30 cellular contexts compared by ENCODE assay signal in genomic region chr9:87642330-87643110, GRCh38.
DNase-seq lines count a peak whose midpoint lies in the region; ATAC-seq, FAIRE-seq and TF ChIP-seq lines count a peak whose summit lies in the region.
"Had no signal": no experiment of that assay in that cellular context is flagged by ENCODE, and none has a peak within 500 bp of the region (broad histone marks: within the 10 kb centered on the region; RNA-seq: fewer than 3 reads in every experiment).

No MANE protein-coding gene starts in this region.

- H3K27ac ChIP-seq in GM12878 (ENCODE audit: control insufficient read depth, insufficient read depth): no peak overlapping the region
- H3K27ac ChIP-seq in tibial artery: no peak overlapping the region
- no peak overlapping the region for H3K27ac ChIP-seq in osteoblast (ENCODE audit: low read depth, low read length)
- H3K27ac ChIP-seq in CD8-positive, alpha-beta T cell (ENCODE audit: low read depth, low read length): no peak overlapping the region
- H3K27ac ChIP-seq: GM23248, KMS-11, neutrophil, skin epidermis had no signal

- TF ChIP-seq CTCF in GM10266 (IDR thresholded peaks at IDR 0.05; ENCODE audit: control insufficient read depth, insufficient read depth, low read depth, missing control alignments): peak; percentile 6
- peak in 1 of 3 experiments; percentile 20; a peak in 1 of 6 replicates for TF ChIP-seq CTCF in GM12878 (IDR thresholded peaks at IDR 0.05 in 2 of 3, conservative IDR thresholded peaks at IDR 0.05 in 1 of 3; ENCODE audit: control insufficient read depth in 2 of 3, extremely low read depth in 1 of 3, insufficient read depth in 1 of 3, low read depth in 3 of 3, low read length in 3 of 3)
- no peak for TF ChIP-seq CTCF in tibial artery (IDR thresholded peaks at IDR 0.05)
- TF ChIP-seq CTCF in osteoblast (IDR thresholded peaks at IDR 0.05; ENCODE audit: extremely low read depth, low read depth, low read length): no peak
- TF ChIP-seq CTCF in CD8-positive, alpha-beta T cell (IDR thresholded peaks at IDR 0.05): no peak

- H2AFZ ChIP-seq in GM12878 (ENCODE audit: control insufficient read depth, low read depth, low read length) (no peak overlapping the region), osteoblast (ENCODE audit: low read length) (no peak overlapping the region)
- H2AFZ ChIP-seq: GM23248 had no signal

- no peaks in the 10 kb centered on the region for H4K20me1 ChIP-seq in GM12878 (ENCODE audit: control insufficient read depth, insufficient read depth)
- no peaks in the 10 kb centered on the region for H4K20me1 ChIP-seq in osteoblast (ENCODE audit: insufficient read depth, low read length)

- POLR2A ChIA-PET in GM12878 (lab: Charles Lee): no interaction called here
- POLR2A ChIA-PET in CD8-positive, alpha-beta T cell (lab: Charles Lee): no interaction called here

- no peak for ATAC-seq in GM12878
- peak; percentile 21 for ATAC-seq in stimulated activated effector memory CD8-positive, alpha-beta T cell treated with anti-CD3 and anti-CD28 coated beads, Interleukin-12 subunit alpha, Interleukin-12 subunit beta, amount 100 ng/mL, for 72 hours
- no peak for ATAC-seq in CD8-positive, alpha-beta T cell
- ATAC-seq: activated CD4-positive, CD25-positive, alpha-beta regulatory T cell treated with anti-CD3 and anti-CD28 coated beads, Interleukin-2, amount 50 U/mL, for 24 hours; activated CD8-positive, alpha-beta T cell treated with anti-CD3 and anti-CD28 coated beads for 36 hours; Panc1; T-cell had no signal

- no peak overlapping the region for H3K4me3 ChIP-seq in GM12878
- no peak overlapping the region for H3K4me3 ChIP-seq in tibial artery
- H3K4me3 ChIP-seq in osteoblast (ENCODE audit: insufficient read depth, low read length): no peak overlapping the region
- no peak overlapping the region for H3K4me3 ChIP-seq in CD8-positive, alpha-beta T cell (ENCODE audit: low read depth, low read length)
- H3K4me3 ChIP-seq: GM23248, skin epidermis had no signal

- 58% methylated on average over 6 of the region's 6 CpGs for WGBS in GM12878 (ENCODE audit: insufficient coverage, insufficient replicate concordance, low lambda C conversion rate, missing lambda C conversion rate)

- no TSS peak for BruUV-seq in GM12878 (replicated peaks; lab: Mats Ljungman, UMichigan)

- H3K27ac Mint-ChIP-seq in stimulated activated effector memory CD8-positive, alpha-beta T cell treated with anti-CD3 and anti-CD28 coated beads, Interleukin-12 subunit alpha, Interleukin-12 subunit beta, amount 100 ng/mL, for 72 hours: no peak overlapping the region
- no peak overlapping the region for H3K27ac Mint-ChIP-seq in CD8-positive, alpha-beta T cell
- H3K27ac Mint-ChIP-seq: activated CD8-positive, alpha-beta T cell treated with anti-CD3 and anti-CD28 coated beads for 36 hours; T-cell had no signal

- TF ChIP-seq RAD21 in GM12878 (IDR thresholded peaks at IDR 0.05; ENCODE audit: insufficient read depth, low read depth, low read length): peak; percentile 42; the same call in 1 of the 2 replicates

- in situ Hi-C loops in GM12878 (cut with MboI): no loop called here

- no peak for FAIRE-seq in GM12878 (lab: Jason Lieb, UNC)
- FAIRE-seq: colon, frontal cortex, keratinocyte, urothelium cell line had no signal

- intact Hi-C loops in GM12878 (cut with micrococcal nuclease; ENCODE audit: unreplicated experiment): no loop called here
- intact Hi-C loops in tibial artery (cut with DNase I; ENCODE audit: low total_unique reads): no loop called here
- intact Hi-C loops in CD8-positive, alpha-beta T cell (cut with DNase I, micrococcal nuclease): no loop called here

- CTCF ChIA-PET in GM12878 (lab: Yijun Ruan, JAX): interaction anchor here (0.9 kb wide), 1 partner anchor 20 kb away, joined by 3 read pairs; no protein-coding TSS in a partner anchor
- CTCF ChIA-PET in CD8-positive, alpha-beta T cell (lab: Charles Lee): no interaction called here

- H3K36me3 Mint-ChIP-seq in stimulated activated effector memory CD8-positive, alpha-beta T cell treated with anti-CD3 and anti-CD28 coated beads, Interleukin-12 subunit alpha, Interleukin-12 subunit beta, amount 100 ng/mL, for 72 hours: no peaks in the 10 kb centered on the region
- H3K36me3 Mint-ChIP-seq in CD8-positive, alpha-beta T cell: no peaks in the 10 kb centered on the region
- H3K36me3 Mint-ChIP-seq: T-cell had no signal

- TF ChIP-seq EP300 in GM12878 (IDR thresholded peaks at IDR 0.05; ENCODE audit: borderline replicate concordance in 1 of 2, control insufficient read depth in 1 of 2, low read depth in 2 of 2, low read length in 2 of 2): no peak

- H3K9me3 ChIP-seq in GM12878 (replicated peaks; ENCODE audit: control insufficient read depth, insufficient read depth, low read length): no peaks in the 10 kb centered on the region
- H3K9me3 ChIP-seq in tibial artery: no peaks in the 10 kb centered on the region
- H3K9me3 ChIP-seq in osteoblast (ENCODE audit: low read depth, low read length): no peaks in the 10 kb centered on the region
- H3K9me3 ChIP-seq in CD8-positive, alpha-beta T cell (ENCODE audit: low read length): no peaks in the 10 kb centered on the region
- H3K9me3 ChIP-seq: neutrophil had no signal

- H3K36me3 ChIP-seq in GM12878 (ENCODE audit: control insufficient read depth in 2 of 2, insufficient read depth in 2 of 2, low read length in 1 of 2): peaks cover 8 to 27% of the 10 kb centered on the region in 2 experiments
- H3K36me3 ChIP-seq in tibial artery: no peaks in the 10 kb centered on the region
- H3K36me3 ChIP-seq in osteoblast (ENCODE audit: insufficient read depth, low read length): peaks cover 3% of the 10 kb centered on the region
- no peaks in the 10 kb centered on the region for H3K36me3 ChIP-seq in CD8-positive, alpha-beta T cell (ENCODE audit: insufficient read depth, low read length)

- no peak for DNase-seq in GM10266 (ENCODE audit: extremely low spot score)
- DNase-seq in GM12878 (ENCODE audit: low read depth, low spot score): no peak
- DNase-seq in left kidney (ENCODE audit: low read depth, low spot score): peak; percentile 26
- no peak for DNase-seq in stimulated activated effector memory CD8-positive, alpha-beta T cell treated with anti-CD3 and anti-CD28 coated beads, Interleukin-12 subunit alpha, Interleukin-12 subunit beta, amount 100 ng/mL, for 72 hours (ENCODE audit: low spot score in 2 of 2)
- no peak for DNase-seq in tibial artery
- no peak for DNase-seq in osteoblast (ENCODE audit: insufficient read length, low spot score, missing footprints)
- DNase-seq in CD8-positive, alpha-beta T cell: no peak
- DNase-seq: activated CD8-positive, alpha-beta T cell treated with anti-CD3 and anti-CD28 coated beads for 36 hours; activated gamma-delta T cell treated with Interleukin-2 at 50 U/mL for 16 hours; activated T-cell treated with anti-CD3 and anti-CD28 coated beads, Interleukin-2, amount 50 U/mL, for 1 hour; effector CD8-positive, alpha-beta T cell; EL; erythroblast; GM23248; NCI-H1694; NCI-H2171; NCI-H510A treated with DMSO at 0.1 percent for 48 hours; SHP77 treated with DMSO at 0.1 percent for 48 hours; stimulated activated CD4-positive, alpha-beta T cell treated with anti-CD3 and anti-CD28 coated beads, Interleukin-1b, Interleukin-23, amount 100 ng/mL, for 48 hours; T-cell had no signal

- no peaks in the 10 kb centered on the region for H3K27me3 Mint-ChIP-seq in CD8-positive, alpha-beta T cell (ENCODE audit: low read depth)
- H3K27me3 Mint-ChIP-seq: brain had no signal

- H3K4me3 Mint-ChIP-seq in stimulated activated effector memory CD8-positive, alpha-beta T cell treated with anti-CD3 and anti-CD28 coated beads, Interleukin-12 subunit alpha, Interleukin-12 subunit beta, amount 100 ng/mL, for 72 hours: no peak overlapping the region
- H3K4me3 Mint-ChIP-seq in CD8-positive, alpha-beta T cell: no peak overlapping the region
- H3K4me3 Mint-ChIP-seq: activated CD8-positive, alpha-beta T cell treated with anti-CD3 and anti-CD28 coated beads for 36 hours; brain; T-cell had no signal

- H3K27me3 ChIP-seq in GM12878 (replicated peaks in 1 of 2; ENCODE audit: control insufficient read depth in 2 of 2, insufficient read depth in 2 of 2, low read length in 1 of 2): no peaks in the 10 kb centered on the region
- no peaks in the 10 kb centered on the region for H3K27me3 ChIP-seq in tibial artery
- peaks cover 3% of the 10 kb centered on the region for H3K27me3 ChIP-seq in osteoblast (ENCODE audit: insufficient read depth, low read length)
- no peaks in the 10 kb centered on the region for H3K27me3 ChIP-seq in CD8-positive, alpha-beta T cell (ENCODE audit: insufficient read depth, low read length)
- H3K27me3 ChIP-seq: neutrophil had no signal

- TF ChIP-seq POLR2A in GM12878 (IDR thresholded peaks at IDR 0.05; ENCODE audit: low read depth, low read length): no peak

- RAD21 ChIA-PET in GM12878 (lab: Charles Lee; ENCODE audit: unreplicated experiment): interaction anchor here (1.0 kb wide), 1 partner anchor 170 kb away, joined by 3 read pairs; no protein-coding TSS in a partner anchor

- H3K9ac ChIP-seq in GM12878 (ENCODE audit: control insufficient read depth, insufficient read depth, low read length): no peak overlapping the region
- H3K9ac ChIP-seq: GM23248, KMS-11 had no signal

- no peaks in the 10 kb centered on the region for H3K9me3 Mint-ChIP-seq in stimulated activated effector memory CD8-positive, alpha-beta T cell treated with anti-CD3 and anti-CD28 coated beads, Interleukin-12 subunit alpha, Interleukin-12 subunit beta, amount 100 ng/mL, for 72 hours
- no peaks in the 10 kb centered on the region for H3K9me3 Mint-ChIP-seq in CD8-positive, alpha-beta T cell
- H3K9me3 Mint-ChIP-seq: activated CD8-positive, alpha-beta T cell treated with anti-CD3 and anti-CD28 coated beads for 36 hours; T-cell had no signal

- no peaks in the 10 kb centered on the region for H3K4me1 ChIP-seq in GM12878 (ENCODE audit: control insufficient read depth, insufficient read depth, low read length)
- peaks cover 0 to 12% (median 5%) of the 10 kb centered on the region in 4 donors for H3K4me1 ChIP-seq in tibial artery
- no peaks in the 10 kb centered on the region for H3K4me1 ChIP-seq in osteoblast (ENCODE audit: insufficient read depth, low read length)
- H3K4me1 ChIP-seq in CD8-positive, alpha-beta T cell (ENCODE audit: insufficient read depth, low read length): no peaks in the 10 kb centered on the region

- H3K79me2 ChIP-seq in GM12878 (ENCODE audit: control insufficient read depth, insufficient read depth, low read length) (no peaks in the 10 kb centered on the region), osteoblast (ENCODE audit: insufficient read depth, low read length) (no peaks in the 10 kb centered on the region)

- H3K4me2 ChIP-seq in GM12878 (ENCODE audit: control insufficient read depth, insufficient read depth) (no peak overlapping the region), osteoblast (ENCODE audit: insufficient read depth, low read length) (no peak overlapping the region)
- H3K4me2 ChIP-seq: KMS-11 had no signal

- H3K4me1 Mint-ChIP-seq in stimulated activated effector memory CD8-positive, alpha-beta T cell treated with anti-CD3 and anti-CD28 coated beads, Interleukin-12 subunit alpha, Interleukin-12 subunit beta, amount 100 ng/mL, for 72 hours: no peaks in the 10 kb centered on the region
- H3K4me1 Mint-ChIP-seq in CD8-positive, alpha-beta T cell (ENCODE audit: low read depth): no peaks in the 10 kb centered on the region

- SMC1A ChIA-PET in GM12878 (lab: Charles Lee; ENCODE audit: uncharacterized antibody, unreplicated experiment): interaction anchor here (0.6 to 1.4 kb wide), 3 partner anchors 20 to 980 kb away, joined by 3 to 4 read pairs (median 3); no protein-coding TSS in a partner anchor

TF ChIP-seq in GM12878, 131 proteins besides CTCF, POLR2A, EP300 and RAD21 (continues in another document):
- no peak for TF ChIP-seq IKZF2 (IDR thresholded peaks at IDR 0.05)
